Comparison of ENCODE assay signal across 1 cellular context in genomic region chr12:51172515-51173431, GRCh38.
A peak's percentile ranks its signal among the peaks of the same experiment; 100 is the strongest.
TF ChIP-seq lines count a peak whose summit lies in the region.

Gene TFCP2, minus strand, starts transcription at chr12:51173135. Its CDS starts 713 bp downstream, at chr12:51172422.

TF ChIP-seq in HepG2, 621 proteins besides CTCF, POLR2A, EP300 and RAD21 (continued from another document and continues in another):
- TF ChIP-seq ZNF709 (CRISPR knock-in tag; IDR thresholded peaks at IDR 0.05) (0 out of 2 replicates have a peak, but pooled peaks have one; percentile 56), MLX (CRISPR knock-in tag; IDR thresholded peaks at IDR 0.05) (no peak), MBNL3 (CRISPR knock-in tag; conservative IDR thresholded peaks at IDR 0.05) (no peak), SP4 (CRISPR knock-in tag; IDR thresholded peaks at IDR 0.05) (peak; percentile 82; the same call in 1 of the 2 replicates), ZBTB37 (CRISPR knock-in tag; IDR thresholded peaks at IDR 0.05) (no peak), FOXK2 (IDR thresholded peaks at IDR 0.05) (no peak), IRF2 (CRISPR knock-in tag; IDR thresholded peaks at IDR 0.05) (0 out of 2 replicates have a peak, but pooled peaks have one; percentile 16), ZNF501 (CRISPR knock-in tag; IDR thresholded peaks at IDR 0.05) (peak; percentile 72), GABPA (IDR thresholded peaks at IDR 0.05; ENCODE audit: low read depth, low read length) (peak; percentile 91), GABPA (CRISPR knock-in tag; IDR thresholded peaks at IDR 0.05; ENCODE audit: low read depth) (peak; percentile 98), TMF1 (CRISPR knock-in tag; IDR thresholded peaks at IDR 0.05; ENCODE audit: low read depth) (0 out of 2 replicates have a peak, but pooled peaks have one; percentile 38), TOE1 (CRISPR knock-in tag; IDR thresholded peaks at IDR 0.05) (0 out of 2 replicates have a peak, but pooled peaks have one; percentile 64), BHLHE40 (IDR thresholded peaks at IDR 0.05; ENCODE audit: low read length) (0 out of 2 replicates have a peak, but pooled peaks have one; percentile 37), TSC22D2 (CRISPR knock-in tag; IDR thresholded peaks at IDR 0.05; ENCODE audit: borderline replicate concordance) (no peak), TBP (CRISPR knock-in tag; IDR thresholded peaks at IDR 0.05) (no peak), ZEB1 (IDR thresholded peaks at IDR 0.05; ENCODE audit: insufficient replicate concordance, low read depth) (peak; percentile 63), LBX2 (CRISPR knock-in tag; IDR thresholded peaks at IDR 0.05; ENCODE audit: borderline replicate concordance) (0 out of 2 replicates have a peak, but pooled peaks have one; percentile 1), ZNF274 (CRISPR knock-in tag; IDR thresholded peaks at IDR 0.05) (no peak), ZFP41 (CRISPR knock-in tag; IDR thresholded peaks at IDR 0.05; ENCODE audit: borderline replicate concordance) (peak; percentile 79; the same call in 1 of the 2 replicates), ZSCAN9 (CRISPR knock-in tag; IDR thresholded peaks at IDR 0.05; ENCODE audit: borderline replicate concordance) (peak; percentile 86), DDIT3 (CRISPR knock-in tag; IDR thresholded peaks at IDR 0.05) (no peak), LCORL (IDR thresholded peaks at IDR 0.05) (peak; percentile 86), LCORL (CRISPR knock-in tag; IDR thresholded peaks at IDR 0.05) (peak; percentile 72; the same call in 1 of the 2 replicates), ZNF510 (CRISPR knock-in tag; IDR thresholded peaks at IDR 0.05; ENCODE audit: low read depth) (peak; percentile 32; the same call in 1 of the 2 replicates), GPN1 (CRISPR knock-in tag; IDR thresholded peaks at IDR 0.05; ENCODE audit: borderline replicate concordance) (no peak), JUNB (CRISPR knock-in tag; IDR thresholded peaks at IDR 0.05; ENCODE audit: borderline replicate concordance) (no peak), FUBP1 (CRISPR knock-in tag; IDR thresholded peaks at IDR 0.05; ENCODE audit: borderline replicate concordance) (no peak), NFRKB (IDR thresholded peaks at IDR 0.05) (0 out of 2 replicates have a peak, but pooled peaks have one; percentile 44), SAFB2 (CRISPR knock-in tag; IDR thresholded peaks at IDR 0.05; ENCODE audit: borderline replicate concordance, low read depth) (no peak; the same call in 1 of the 2 replicates), ATM (IDR thresholded peaks at IDR 0.05; ENCODE audit: borderline replicate concordance) (no peak), ZNF616 (CRISPR knock-in tag; IDR thresholded peaks at IDR 0.05; ENCODE audit: low read depth) (no peak), ZNF138 (CRISPR knock-in tag; IDR thresholded peaks at IDR 0.05; ENCODE audit: low read depth) (0 out of 2 replicates have a peak, but pooled peaks have one; percentile 60), ZKSCAN8 (CRISPR knock-in tag; IDR thresholded peaks at IDR 0.05; ENCODE audit: borderline replicate concordance) (no peak), MYPOP (CRISPR knock-in tag; IDR thresholded peaks at IDR 0.05) (no peak), ZNF746 (CRISPR knock-in tag; IDR thresholded peaks at IDR 0.05) (0 out of 2 replicates have a peak, but pooled peaks have one; percentile 41), NR2F1 (CRISPR knock-in tag; IDR thresholded peaks at IDR 0.05) (no peak), JUN (CRISPR knock-in tag; IDR thresholded peaks at IDR 0.05) (no peak; the same call in 1 of the 2 replicates), ZNF556 (CRISPR knock-in tag; IDR thresholded peaks at IDR 0.05; ENCODE audit: borderline replicate concordance) (peak; percentile 83; the same call in 1 of the 2 replicates), ZFP1 (CRISPR knock-in tag; IDR thresholded peaks at IDR 0.05) (no peak), ZNF839 (CRISPR knock-in tag; IDR thresholded peaks at IDR 0.05; ENCODE audit: borderline replicate concordance) (peak; percentile 89; the same call in 1 of the 2 replicates), ZNF296 (CRISPR knock-in tag; conservative IDR thresholded peaks at IDR 0.05) (no peak), ZNF563 (CRISPR knock-in tag; IDR thresholded peaks at IDR 0.05) (peak; percentile 55), ZNF589 (CRISPR knock-in tag; conservative IDR thresholded peaks at IDR 0.05) (no peak; the same call in 1 of the 2 replicates), ZSCAN12 (CRISPR knock-in tag; IDR thresholded peaks at IDR 0.05) (no peak; the same call in 1 of the 2 replicates), FOSL2 (CRISPR knock-in tag; IDR thresholded peaks at IDR 0.05) (no peak; the same call in 1 of the 2 replicates), RELA (CRISPR knock-in tag; IDR thresholded peaks at IDR 0.05) (no peak), ZNF256 (CRISPR knock-in tag; conservative IDR thresholded peaks at IDR 0.05) (peak; percentile 24; the same call in 1 of the 2 replicates), AKAP8 (CRISPR knock-in tag; IDR thresholded peaks at IDR 0.05) (0 out of 2 replicates have a peak, but pooled peaks have one; percentile 33), GPBP1L1 (CRISPR knock-in tag; IDR thresholded peaks at IDR 0.05) (no peak), IRF9 (CRISPR knock-in tag; IDR thresholded peaks at IDR 0.05; ENCODE audit: borderline replicate concordance) (no peak), SRSF1 (optimal IDR thresholded peaks at IDR 0.05; ENCODE audit: low read depth, low read length) (peak; percentile 83), KLF12 (CRISPR knock-in tag; IDR thresholded peaks at IDR 0.05; ENCODE audit: borderline replicate concordance) (0 out of 2 replicates have a peak, but pooled peaks have one; percentile 34), SOX6 (IDR thresholded peaks at IDR 0.05) (no peak), SOX6 (CRISPR knock-in tag; IDR thresholded peaks at IDR 0.05) (peak; percentile 45; the same call in 1 of the 2 replicates), BCLAF1 (IDR thresholded peaks at IDR 0.05) (no peak), SIN3A (IDR thresholded peaks at IDR 0.05; ENCODE audit: borderline replicate concordance, low read depth, low read length) (peak; percentile 91; the same call in 1 of the 2 replicates), XRCC5 (optimal IDR thresholded peaks at IDR 0.05; ENCODE audit: low read length) (no peak), ZNF3 (CRISPR knock-in tag; IDR thresholded peaks at IDR 0.05) (no peak), PAXIP1 (CRISPR knock-in tag; conservative IDR thresholded peaks at IDR 0.05) (peak; percentile 35; the same call in 1 of the 2 replicates), MBD4 (IDR thresholded peaks at IDR 0.05; ENCODE audit: borderline replicate concordance, low read length) (no peak)
